8 cellular contexts compared by ENCODE assay signal in the genomic region with DNA sequence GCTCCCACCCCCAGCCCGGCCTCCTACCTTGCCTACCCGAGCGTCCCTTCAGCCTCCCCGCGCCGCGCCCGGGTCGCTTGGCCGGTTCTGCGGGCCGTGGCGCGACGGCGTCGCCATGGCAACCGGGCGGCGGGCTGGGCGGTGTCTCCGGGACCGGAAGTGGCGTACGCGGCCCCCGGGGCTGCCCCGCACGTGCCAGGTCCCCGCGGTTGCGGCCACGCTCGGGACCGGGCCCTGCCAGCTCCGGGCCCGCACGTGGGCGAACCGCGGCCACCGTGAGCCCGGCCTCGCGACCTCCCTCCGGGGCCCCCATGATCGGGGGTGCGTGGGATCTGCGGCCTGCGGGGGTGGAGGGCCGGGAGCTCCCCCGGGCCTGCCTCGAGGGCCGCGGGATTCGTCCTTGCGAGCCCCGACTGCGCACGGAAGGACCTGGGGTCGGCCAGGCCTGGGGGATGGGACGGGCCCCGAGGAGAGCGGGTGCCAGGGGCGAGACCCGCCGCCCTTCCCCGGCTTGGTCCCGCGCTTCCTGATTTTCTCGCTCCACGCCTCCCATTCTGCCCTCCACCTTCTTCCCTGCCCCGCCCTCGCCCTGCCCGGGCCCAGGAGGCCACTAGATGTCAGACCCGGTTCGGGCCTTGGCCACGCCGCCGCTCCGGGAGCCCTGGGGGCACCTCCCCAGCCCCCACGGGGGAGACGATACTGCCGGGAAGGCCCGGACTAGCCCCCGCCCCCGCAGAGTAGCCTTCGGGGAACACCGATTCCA. TPM values are rescaled to one million over a fixed set of nuclear protein-coding genes. Genes with fewer than 3 reads are reported as not detected.
A peak's percentile ranks its signal among the peaks of the same experiment; 100 is the strongest.
DNase-seq lines count a peak whose midpoint lies in the region; ATAC-seq, FAIRE-seq and TF ChIP-seq lines count a peak whose summit lies in the region.

A gene with protein sequence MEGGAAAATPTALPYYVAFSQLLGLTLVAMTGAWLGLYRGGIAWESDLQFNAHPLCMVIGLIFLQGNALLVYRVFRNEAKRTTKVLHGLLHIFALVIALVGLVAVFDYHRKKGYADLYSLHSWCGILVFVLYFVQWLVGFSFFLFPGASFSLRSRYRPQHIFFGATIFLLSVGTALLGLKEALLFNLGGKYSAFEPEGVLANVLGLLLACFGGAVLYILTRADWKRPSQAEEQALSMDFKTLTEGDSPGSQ (minus strand): TSS at position 89 of the 763 bp plus-strand sequence. CDS start 8,759 bp downstream, outside the sequence.

- H3K9me3 ChIP-seq in colonic mucosa: no peaks in the 10 kb centered on the region
- H3K9me3 ChIP-seq in HepG2 (ENCODE audit: low read length): no peaks in the 10 kb centered on the region

- TF ChIP-seq POLR2A in HepG2 (IDR thresholded peaks at IDR 0.05; ENCODE audit: insufficient read depth in 1 of 2, low read depth in 2 of 2, low read length in 2 of 2): no peak

- TF ChIP-seq EP300 in HepG2 (IDR thresholded peaks at IDR 0.05; ENCODE audit: low read depth in 2 of 2, low read length in 2 of 2) (no peak), HepG2 (CRISPR knock-in tag; IDR thresholded peaks at IDR 0.05; ENCODE audit: borderline replicate concordance) (no peak)

- ATAC-seq in HG02759 (IDR thresholded peaks at IDR 0.05; ENCODE audit: unreplicated experiment) (peak; percentile 68), HepG2 (peak; percentile 20)

- no peaks in the 10 kb centered on the region for H3K4me1 ChIP-seq in colonic mucosa
- peaks cover 15% of the 10 kb centered on the region for H3K4me1 ChIP-seq in HepG2 (ENCODE audit: insufficient read depth, low read length)

- peak within 1 kb of the TSS; percentile 88 for H3K4me2 ChIP-seq in HepG2 (ENCODE audit: low read depth, low read length)

- TF ChIP-seq RAD21 in HepG2 (CRISPR knock-in tag; IDR thresholded peaks at IDR 0.05): no peak; the same call in 1 of the 2 replicates

- in situ Hi-C loops in HepG2 (cut with HindIII; ENCODE audit: extremely low pct_ligation_motif_present, low pct_unique_long_range_greater_than_20kb): no loop called here

- CTCF ChIA-PET in HepG2 (lab: Yijun Ruan, JAX; ENCODE audit: low intra/inter-chr PET ratio, low total read pairs): no interaction called here

- H3K27ac ChIP-seq in colonic mucosa (peak within 1 kb of the TSS; percentile 75), HepG2 (ENCODE audit: extremely low read length, insufficient read depth, low read length) (no peak within 1 kb of the TSS)

- no TSS peak for BruUV-seq in HepG2 (replicated peaks; lab: Mats Ljungman, UMichigan)

- H3K27me3 ChIP-seq in colonic mucosa (no peaks in the 10 kb centered on the region), HepG2 (ENCODE audit: control insufficient read depth in 1 of 2, insufficient read depth in 2 of 2, low read length in 2 of 2) (peaks cover 6 to 38% of the 10 kb centered on the region in 2 experiments; a peak in 4 of 5 replicates)

- intact Hi-C loops in colonic mucosa (cut with DNase I) (no loop called here), HepG2 (cut with micrococcal nuclease; ENCODE audit: unreplicated experiment) (loop anchor here (2.0 kb wide), 1 partner anchor 32 kb away; no protein-coding TSS in a partner anchor)

- no peak for TF ChIP-seq CTCF in colonic mucosa (IDR thresholded peaks at IDR 0.05)
- TF ChIP-seq CTCF in HepG2 (CRISPR knock-in tag; IDR thresholded peaks at IDR 0.05): no peak

- no peak within 1 kb of the TSS for H2AFZ ChIP-seq in HepG2 (ENCODE audit: low read length)

- POLR2A ChIA-PET in HepG2 (lab: Yijun Ruan, JAX): no interaction called here

- no peak for FAIRE-seq in HepG2 (lab: Jason Lieb, UNC)

- DNase-seq in NCI-H2107 (lab: John Stamatoyannopoulos, UW): peak; percentile 63
- no peak for DNase-seq in NCI-H2107 treated with DMSO at 0.1 percent for 48 hours (lab: John Stamatoyannopoulos, UW; ENCODE audit: unreplicated experiment)
- peak; percentile 55 for DNase-seq in NCI-H146 treated with DMSO at 0.1 percent for 48 hours (lab: John Stamatoyannopoulos, UW; ENCODE audit: unreplicated experiment)
- peak; percentile 48 to 51 for DNase-seq in activated CD4-positive, alpha-beta T cell treated with anti-CD3 and anti-CD28 coated beads for 24 hours (ENCODE audit: low read depth in 2 of 2)
- DNase-seq in colonic mucosa: peak; percentile 88
- DNase-seq in HepG2 (ENCODE audit: low spot score): no peak
- DNase-seq in stimulated activated CD4-positive, alpha-beta T cell treated with anti-CD3 and anti-CD28 coated beads, Interleukin-4, amount 100 ng/mL, for 24 hours: peak; percentile 73

- H3K36me3 ChIP-seq in colonic mucosa (no peaks in the 10 kb centered on the region), HepG2 (replicated peaks in 1 of 2; ENCODE audit: control insufficient read depth in 1 of 2, insufficient read depth in 2 of 2, low read length in 2 of 2) (no peaks in the 10 kb centered on the region)

- WGBS in HepG2 (ENCODE audit: low lambda C conversion rate): 89% methylated on average over 29 of the region's 89 CpGs

- peak within 1 kb of the TSS; percentile 78 for H3K4me3 ChIP-seq in colonic mucosa
- peak within 1 kb of the TSS; percentile 49 to 71 (median 52); a peak in 4 of 6 replicates for H3K4me3 ChIP-seq in HepG2 (replicated peaks in 1 of 3; ENCODE audit: insufficient read depth in 1 of 3, low read depth in 2 of 3, low read length in 3 of 3)

- H3K9ac ChIP-seq in colonic mucosa (ENCODE audit: low read depth in 2 of 2, low read length in 2 of 2) (peak within 1 kb of the TSS; percentile 87 to 96), HepG2 (ENCODE audit: insufficient read depth, low read depth, low read length) (peak within 1 kb of the TSS; percentile 44; the same call in 1 of the 2 replicates)

- H3K79me2 ChIP-seq in HepG2 (ENCODE audit: insufficient read depth, low read length): no peaks in the 10 kb centered on the region

- H4K20me1 ChIP-seq in HepG2 (ENCODE audit: insufficient read depth, low read length): no peaks in the 10 kb centered on the region

TF ChIP-seq in HepG2, 621 proteins besides CTCF, POLR2A, EP300 and RAD21 (continues in another document):
- no peak for TF ChIP-seq FOSL1 (CRISPR knock-in tag; IDR thresholded peaks at IDR 0.05; ENCODE audit: borderline replicate concordance)
- TF ChIP-seq ZNF441 (CRISPR knock-in tag; IDR thresholded peaks at IDR 0.05; ENCODE audit: borderline replicate concordance): 0 out of 2 replicates have a peak, but pooled peaks have one; percentile 9
- TF ChIP-seq ZSCAN20 (CRISPR knock-in tag; IDR thresholded peaks at IDR 0.05; ENCODE audit: borderline replicate concordance): no peak
- no peak for TF ChIP-seq ARNT (IDR thresholded peaks at IDR 0.05)
- TF ChIP-seq, protein P1, sequence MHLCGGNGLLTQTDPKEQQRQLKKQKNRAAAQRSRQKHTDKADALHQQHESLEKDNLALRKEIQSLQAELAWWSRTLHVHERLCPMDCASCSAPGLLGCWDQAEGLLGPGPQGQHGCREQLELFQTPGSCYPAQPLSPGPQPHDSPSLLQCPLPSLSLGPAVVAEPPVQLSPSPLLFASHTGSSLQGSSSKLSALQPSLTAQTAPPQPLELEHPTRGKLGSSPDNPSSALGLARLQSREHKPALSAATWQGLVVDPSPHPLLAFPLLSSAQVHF (CRISPR knock-in tag; IDR thresholded peaks at IDR 0.05): 0 out of 2 replicates have a peak, but pooled peaks have one; percentile 7
- TF ChIP-seq TFAP4 (IDR thresholded peaks at IDR 0.05; ENCODE audit: borderline replicate concordance, low read depth): no peak
- TF ChIP-seq ZFY (CRISPR knock-in tag; IDR thresholded peaks at IDR 0.05): peak; percentile 10; the same call in 1 of the 2 replicates
- TF ChIP-seq SYNCRIP (IDR thresholded peaks at IDR 0.05; ENCODE audit: insufficient read depth, low read depth, low read length): no peak
- TF ChIP-seq ARNT2 (CRISPR knock-in tag; IDR thresholded peaks at IDR 0.05; ENCODE audit: low read depth): 0 out of 2 replicates have a peak, but pooled peaks have one; percentile 31
- no peak for TF ChIP-seq ZNF354B (CRISPR knock-in tag; IDR thresholded peaks at IDR 0.05)
- no peak for TF ChIP-seq RXRA (CRISPR knock-in tag; IDR thresholded peaks at IDR 0.05)

RNA-seq across cellular contexts. Expression of the gene that starts here (rescaled TPM):
- total RNA-seq in colonic mucosa: 10 to 100 TPM; 60.1 to 90.6 TPM
- 3.1 and 6.7 TPM in 2 replicates for total RNA-seq in HepG2 (2016; rRNA removed; fragmentation: Illumina TruSeq; extraction: Trizol)
- 2.0 TPM in 2 replicates for total RNA-seq in HepG2 (2016; cell fraction: cytosol; rRNA removed; fragmentation: Illumina TruSeq; extraction: Trizol; ENCODE audit: low read depth)
- 3.7 and 6.3 TPM in 2 replicates for total RNA-seq in HepG2 (2016; cell fraction: insoluble cytoplasmic fraction; rRNA removed; fragmentation: Illumina TruSeq; extraction: Trizol)
- total RNA-seq in HepG2 (2016; cell fraction: membrane; rRNA removed; fragmentation: Illumina TruSeq; extraction: Trizol): 5.5 and 6.5 TPM in 2 replicates
- 3.5 and 4.9 TPM in 2 replicates for total RNA-seq in HepG2 (2016; cell fraction: nucleus; rRNA removed; fragmentation: Illumina TruSeq; extraction: Trizol)
- 1.5 and 1.6 TPM in 2 replicates for polyA plus RNA-seq in HepG2 (2011; rRNA removed)
- polyA plus RNA-seq in HepG2 (2011; cell fraction: cytosol; rRNA removed): 1.1 and 1.3 TPM in 2 replicates
- 2.1 and 2.4 TPM in 2 replicates for polyA plus RNA-seq in HepG2 (2011; cell fraction: nucleus; rRNA removed)
- polyA plus RNA-seq in HepG2 (2012): 1.1 and 1.3 TPM in 2 replicates
- polyA plus RNA-seq in HepG2 (2016; cell fraction: cytosol; fragmentation: Illumina TruSeq; extraction: Trizol; ENCODE audit: low read depth): 1.9 and 2.3 TPM in 2 replicates
- 3.5 and 4.0 TPM in 2 replicates for polyA plus RNA-seq in HepG2 (2016; cell fraction: insoluble cytoplasmic fraction; fragmentation: Illumina TruSeq; extraction: Trizol; ENCODE audit: low read depth)
- 4.5 and 4.6 TPM in 2 replicates for polyA plus RNA-seq in HepG2 (2016; cell fraction: membrane; fragmentation: Illumina TruSeq; extraction: Trizol; ENCODE audit: low read depth)
- 9.1 TPM in 2 replicates for polyA plus RNA-seq in HepG2 (2016; cell fraction: nucleus; fragmentation: Illumina TruSeq; extraction: Trizol; ENCODE audit: insufficient read depth, low read depth)
- 10.1 and 69.6 TPM in 2 replicates for polyA minus RNA-seq in HepG2 (2011; rRNA and poly(A)+ RNA removed; ENCODE audit: low replicate concordance)
- polyA minus RNA-seq in HepG2 (2011; cell fraction: cytosol; rRNA and poly(A)+ RNA removed): 1.1 TPM in 2 replicates
- 1.4 and 2.6 TPM in 2 replicates for polyA minus RNA-seq in HepG2 (2011; cell fraction: nucleus; rRNA and poly(A)+ RNA removed)

Comparison
In these comparisons a context has a peak if more than half of its experiments do, and no peak if none do; other contexts are left out.
1. DNase-seq: peak in NCI-H2107 (single experiment), NCI-H146 treated with DMSO at 0.1 percent for 48 hours (single experiment), activated CD4-positive, alpha-beta T cell treated with anti-CD3 and anti-CD28 coated beads for 24 hours (2 of 2), colonic mucosa (single experiment) and stimulated activated CD4-positive, alpha-beta T cell treated with anti-CD3 and anti-CD28 coated beads, Interleukin-4, amount 100 ng/mL, for 24 hours (single experiment); none in NCI-H2107 treated with DMSO at 0.1 percent for 48 hours (single experiment) and HepG2 (single experiment).